ENCODE assay signal across 12 cellular contexts in genomic region chr7:107179326-107180163, GRCh38. TPM values are rescaled to one million over a fixed set of nuclear protein-coding genes. Genes with fewer than 3 reads are reported as not detected.
DNase-seq lines count a peak whose midpoint lies in the region; ATAC-seq, FAIRE-seq and TF ChIP-seq lines count a peak whose summit lies in the region.
"Had no signal": no experiment of that assay in that cellular context is flagged by ENCODE, and none has a peak within 500 bp of the region (broad histone marks: within the 10 kb centered on the region; RNA-seq: fewer than 3 reads in every experiment).

No MANE protein-coding gene starts in this region.

- H3K4me1 Mint-ChIP-seq in astrocyte (ENCODE audit: low read depth, unreplicated experiment): peaks cover 23% of the 10 kb centered on the region

- peaks cover 16% of the 10 kb centered on the region for H3K4me1 ChIP-seq in astrocyte (ENCODE audit: insufficient read depth, low read length)

- no peaks in the 10 kb centered on the region for H3K9me3 Mint-ChIP-seq in astrocyte (ENCODE audit: unreplicated experiment)
- H3K9me3 Mint-ChIP-seq: GM23338 had no signal

- H2AFZ ChIP-seq in astrocyte (ENCODE audit: low read depth, low read length): no peak overlapping the region
- H2AFZ ChIP-seq: GM23338 had no signal

- no peak overlapping the region for H3K9ac ChIP-seq in astrocyte (ENCODE audit: low read length)

- H3K27me3 ChIP-seq in AG04450 (ENCODE audit: control insufficient read depth, insufficient read depth, low read length) (no peaks in the 10 kb centered on the region), astrocyte (ENCODE audit: insufficient read depth, low read length) (no peaks in the 10 kb centered on the region)

- CTCF ChIA-PET in AG04450 (lab: Charles Lee): interaction anchor here (1.5 to 2.1 kb wide), 3 partner anchors 11 to 232 kb away, joined by 4 to 7 read pairs (median 6); partner anchors contain the start of gene HBP1

- peaks cover 4% of the 10 kb centered on the region for H3K36me3 Mint-ChIP-seq in astrocyte (ENCODE audit: low read depth, unreplicated experiment)

- ATAC-seq in HG03196 (IDR thresholded peaks at IDR 0.05; ENCODE audit: unreplicated experiment): no peak
- no peak for ATAC-seq in HG03159 (IDR thresholded peaks at IDR 0.05; ENCODE audit: unreplicated experiment)
- ATAC-seq: GM23338 had no signal

- no peak for FAIRE-seq in astrocyte (lab: Jason Lieb, UNC)
- FAIRE-seq: endometrium had no signal

- H3K4me3 ChIP-seq in AG04450 (ENCODE audit: low read depth, low read length): no peak overlapping the region
- H3K4me3 ChIP-seq in astrocyte (ENCODE audit: insufficient read depth, low read depth, low read length): no peak overlapping the region
- H3K4me3 ChIP-seq: GM23338 had no signal

- no peak overlapping the region for H3K4me2 ChIP-seq in astrocyte (ENCODE audit: low read length)
- H3K4me2 ChIP-seq: GM23338 had no signal

- POLR2A ChIA-PET in AG04450 (lab: Yijun Ruan, JAX): interaction anchor here (0.8 to 2.6 kb wide), 2 partner anchors 10 to 18 kb away, joined by 3 to 44 read pairs; partner anchors contain the start of gene HBP1

- no peaks in the 10 kb centered on the region for H3K27me3 Mint-ChIP-seq in astrocyte (ENCODE audit: low read depth, unreplicated experiment)

- peaks cover 41% of the 10 kb centered on the region for H4K20me1 ChIP-seq in astrocyte (ENCODE audit: insufficient read depth, low read length)

- DNase-seq in AG04450 (ENCODE audit: low read depth, low spot score): no peak
- DNase-seq in HPDE6-E6E7 (ENCODE audit: extremely low spot score): peak; percentile 43
- peak; percentile 52 for DNase-seq in astrocyte (ENCODE audit: low read depth)
- peak; percentile 83 for DNase-seq in kidney tubule cell (ENCODE audit: low spot score)
- no peak for DNase-seq in NCI-H1436 (lab: John Stamatoyannopoulos, UW)
- DNase-seq in T-helper 2 cell: no peak
- DNase-seq: NCI-H774, occipital lobe had no signal

- H3K36me3 ChIP-seq in astrocyte (ENCODE audit: insufficient read depth, low read length): peaks cover 9% of the 10 kb centered on the region

- peaks cover 38% of the 10 kb centered on the region for H3K79me2 ChIP-seq in astrocyte (ENCODE audit: insufficient read depth, low read length)

- no peaks in the 10 kb centered on the region for H3K9me3 ChIP-seq in AG04450 (ENCODE audit: control insufficient read depth, insufficient read depth, low read length)
- H3K9me3 ChIP-seq in astrocyte (ENCODE audit: insufficient read depth, low read depth, low read length): no peaks in the 10 kb centered on the region

- TF ChIP-seq CTCF in AG04450 (IDR thresholded peaks at IDR 0.05; ENCODE audit: low read depth, low read length) (no peak), astrocyte (IDR thresholded peaks at IDR 0.05; ENCODE audit: insufficient read depth, low read depth, low read length) (no peak)

- H3K4me3 Mint-ChIP-seq in astrocyte (ENCODE audit: unreplicated experiment): peak overlapping the region; percentile 50
- H3K4me3 Mint-ChIP-seq: GM23338 had no signal

- H3K27ac ChIP-seq in AG04450 (ENCODE audit: low read depth, low read length) (peak overlapping the region; percentile 58), astrocyte (ENCODE audit: low read depth, low read length) (no peak overlapping the region)

- no peak overlapping the region for H3K27ac Mint-ChIP-seq in astrocyte (ENCODE audit: unreplicated experiment)

RNA-seq across cellular contexts. Expression of gene HBP1, which starts 10.7 kb away (rescaled TPM):
- 72.7 and 85.2 TPM in 2 replicates for polyA plus RNA-seq in AG04450 (2011; rRNA removed)
- 64.8 and 86.9 TPM in 2 replicates for polyA minus RNA-seq in AG04450 (2011; rRNA and poly(A)+ RNA removed)
- total RNA-seq in astrocyte: 46.2 and 49.9 TPM in 2 replicates

Comparison
In these comparisons a context has a peak if more than half of its experiments do, and no peak if none do; other contexts are left out.
1. DNase-seq: peak in HPDE6-E6E7 (single experiment), astrocyte (single experiment) and kidney tubule cell (single experiment); none in AG04450 (single experiment), NCI-H1436 (single experiment) and T-helper 2 cell (0 of 5).